Comparison of ENCODE assay signal across 1 cellular context in the genomic region with DNA sequence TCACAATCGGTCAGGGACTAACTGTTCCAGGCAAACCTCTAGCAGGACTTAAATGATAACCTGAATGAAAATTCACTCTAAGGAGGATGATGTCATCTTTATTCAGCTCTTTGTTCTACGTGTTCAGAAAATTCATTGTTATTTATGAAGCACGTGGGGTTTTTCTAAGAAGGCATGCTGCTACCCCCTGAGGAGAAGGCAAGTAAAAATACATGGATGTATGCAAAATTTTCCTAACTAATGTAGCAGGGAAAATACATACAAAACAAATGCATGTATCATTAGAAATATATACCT.
TF ChIP-seq lines count a peak whose summit lies in the region.

No MANE protein-coding gene starts in this region.

TF ChIP-seq in H1, 55 proteins besides CTCF, POLR2A, EP300 and RAD21:
- TF ChIP-seq CEBPB (IDR thresholded peaks at IDR 0.05; ENCODE audit: low read depth, low read length) = no peak
- TF ChIP-seq JUND (IDR thresholded peaks at IDR 0.05; ENCODE audit: low read length) = peak; percentile 78
- TF ChIP-seq CBX8 (IDR thresholded peaks at IDR 0.05; ENCODE audit: borderline replicate concordance, low read depth, low read length) = no peak
- TF ChIP-seq, protein P1, sequence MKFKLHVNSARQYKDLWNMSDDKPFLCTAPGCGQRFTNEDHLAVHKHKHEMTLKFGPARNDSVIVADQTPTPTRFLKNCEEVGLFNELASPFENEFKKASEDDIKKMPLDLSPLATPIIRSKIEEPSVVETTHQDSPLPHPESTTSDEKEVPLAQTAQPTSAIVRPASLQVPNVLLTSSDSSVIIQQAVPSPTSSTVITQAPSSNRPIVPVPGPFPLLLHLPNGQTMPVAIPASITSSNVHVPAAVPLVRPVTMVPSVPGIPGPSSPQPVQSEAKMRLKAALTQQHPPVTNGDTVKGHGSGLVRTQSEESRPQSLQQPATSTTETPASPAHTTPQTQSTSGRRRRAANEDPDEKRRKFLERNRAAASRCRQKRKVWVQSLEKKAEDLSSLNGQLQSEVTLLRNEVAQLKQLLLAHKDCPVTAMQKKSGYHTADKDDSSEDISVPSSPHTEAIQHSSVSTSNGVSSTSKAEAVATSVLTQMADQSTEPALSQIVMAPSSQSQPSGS (IDR thresholded peaks at IDR 0.05; ENCODE audit: low read length) = peak; percentile 71; the same call in 1 of the 2 replicates
- TF ChIP-seq POU5F1 (IDR thresholded peaks at IDR 0.05; ENCODE audit: low read depth, low read length) = no peak
- no peak for TF ChIP-seq ZNF274 (IDR thresholded peaks at IDR 0.05; ENCODE audit: borderline replicate concordance, extremely low read depth, low read length)
- TF ChIP-seq NRF1 (IDR thresholded peaks at IDR 0.05; ENCODE audit: low read depth, low read length) = no peak
- no peak for TF ChIP-seq HDAC6 (IDR thresholded peaks at IDR 0.05; ENCODE audit: low read depth, low read length)
TF ChIP-seq in H1: peak in this region for 2.
